23 cellular contexts compared by ENCODE assay signal in the genomic region with DNA sequence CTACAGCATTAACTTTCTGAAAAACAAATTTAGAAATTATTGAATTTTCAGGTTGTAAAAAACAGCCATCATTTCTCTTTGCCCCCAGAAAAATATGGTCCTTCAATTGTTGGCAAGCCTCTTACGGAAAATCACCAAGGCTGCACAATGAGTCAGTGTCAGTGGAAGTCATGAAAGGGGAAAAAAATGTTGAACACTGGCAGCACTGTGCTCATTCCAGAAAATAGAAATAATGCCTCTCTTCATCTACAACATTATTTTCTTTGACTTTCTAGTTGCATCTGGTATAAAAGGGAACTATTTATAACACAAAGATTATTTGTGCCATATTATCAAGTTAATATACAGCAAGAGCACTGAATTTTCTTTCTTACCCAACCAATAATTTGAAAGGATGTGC. TPM values are rescaled to one million over a fixed set of nuclear protein-coding genes. Genes with fewer than 3 reads are reported as not detected.
DNase-seq lines count a peak whose midpoint lies in the region; ATAC-seq and TF ChIP-seq lines count a peak whose summit lies in the region.
"Had no signal": no experiment of that assay in that cellular context is flagged by ENCODE, and none has a peak within 500 bp of the region (broad histone marks: within the 10 kb centered on the region; RNA-seq: fewer than 3 reads in every experiment).

No MANE protein-coding gene starts in this region.

- WGBS in adrenal gland, 4 donors, result 18 to 46% (median 31%) methylated on average over 1 of the region's 1 CpG

- no peaks in the 10 kb centered on the region for H3K9me3 ChIP-seq in adrenal gland (replicated peaks in 1 of 3)
- H3K9me3 ChIP-seq: transverse colon had no signal

- H3K27ac Mint-ChIP-seq in natural killer cell treated with Interleukin-12 subunit alpha and Interleukin-12 subunit beta and Interleukin-15 and Interleukin-18, amount 100 ng/mL, for 72 hours, result no peak overlapping the region
- H3K27ac Mint-ChIP-seq: activated naive CD4-positive, alpha-beta T cell treated with anti-CD3 and anti-CD28 coated beads, Interleukin-2, amount 50 U/mL, for 72 hours; activated T-cell treated with anti-CD3 and anti-CD28 coated beads, Interleukin-2, amount 50 U/mL, for 72 hours; CD8-positive, alpha-beta T cell; nephron progenitor cell; T-cell had no signal

- no peak overlapping the region for H3K4me3 Mint-ChIP-seq in natural killer cell treated with Interleukin-12 subunit alpha and Interleukin-12 subunit beta and Interleukin-15 and Interleukin-18, amount 100 ng/mL, for 72 hours
- H3K4me3 Mint-ChIP-seq: activated T-cell treated with anti-CD3 and anti-CD28 coated beads, Interleukin-2, amount 50 U/mL, for 72 hours; CD8-positive, alpha-beta T cell; nephron progenitor cell; T-cell had no signal

- peaks cover 7 to 9% of the 10 kb centered on the region in 2 donors for H3K4me1 ChIP-seq in adrenal gland (replicated peaks in 1 of 2)
- H3K4me1 ChIP-seq: transverse colon had no signal

- DNase-seq in COLO829 (ENCODE audit: low spot score), result peak; percentile 72
- peak in 6 of 7 donors; percentile 43 to 61 (median 54) for DNase-seq in adrenal gland
- peak; percentile 22 for DNase-seq in fibroblast of pulmonary artery (ENCODE audit: low read depth)
- peak; percentile 93 for DNase-seq in putamen (ENCODE audit: low spot score)
- no peak for DNase-seq in natural killer cell treated with Interleukin-12 subunit alpha and Interleukin-12 subunit beta and Interleukin-15 and Interleukin-18, amount 100 ng/mL, for 72 hours (ENCODE audit: low spot score)
- no peak for DNase-seq in T-helper 1 cell
- DNase-seq: ACHN; activated CD8-positive, alpha-beta memory T cell treated with anti-CD3 and anti-CD28 coated beads for 24 hours; activated T-cell treated with anti-CD3 and anti-CD28 coated beads, Interleukin-2, amount 50 U/mL, for 72 hours; CD8-positive, alpha-beta T cell; DND-41; effector CD4-positive, alpha-beta T cell; mesenchymal stem cell; NCI-H345; nephron progenitor cell; stimulated activated CD4-positive, alpha-beta T cell treated with anti-CD3 and anti-CD28 coated beads, Interleukin-12 subunit alpha, Interleukin-12 subunit beta, amount 100 ng/mL, for 4 hours; T-cell; transverse colon had no signal

- H3K4me1 Mint-ChIP-seq in natural killer cell treated with Interleukin-12 subunit alpha and Interleukin-12 subunit beta and Interleukin-15 and Interleukin-18, amount 100 ng/mL, for 72 hours (ENCODE audit: low read depth in 2 of 2), result no peaks in the 10 kb centered on the region
- H3K4me1 Mint-ChIP-seq: nephron progenitor cell, T-cell had no signal

- peaks cover 4% of the 10 kb centered on the region for H3K9me3 Mint-ChIP-seq in natural killer cell treated with Interleukin-12 subunit alpha and Interleukin-12 subunit beta and Interleukin-15 and Interleukin-18, amount 100 ng/mL, for 72 hours
- H3K9me3 Mint-ChIP-seq: activated T-cell treated with anti-CD3 and anti-CD28 coated beads, Interleukin-2, amount 50 U/mL, for 72 hours; T-cell had no signal

- ATAC-seq in HG02938 (IDR thresholded peaks at IDR 0.05; ENCODE audit: unreplicated experiment) (no peak), HG02678 (IDR thresholded peaks at IDR 0.05; ENCODE audit: unreplicated experiment) (no peak)
- no peak for ATAC-seq in natural killer cell treated with Interleukin-12 subunit alpha and Interleukin-12 subunit beta and Interleukin-15 and Interleukin-18, amount 100 ng/mL, for 72 hours
- ATAC-seq: activated naive CD4-positive, alpha-beta T cell treated with anti-CD3 and anti-CD28 coated beads, Interleukin-2, amount 50 U/mL, for 72 hours; activated T-cell treated with anti-CD3 and anti-CD28 coated beads, Interleukin-2, amount 50 U/mL, for 72 hours; CD8-positive, alpha-beta T cell; T-cell had no signal

- H3K27me3 ChIP-seq in adrenal gland, result no peaks in the 10 kb centered on the region
- H3K27me3 ChIP-seq: cardiac muscle cell, transverse colon had no signal

- H3K4me3 ChIP-seq in adrenal gland (no peak overlapping the region), fibroblast of pulmonary artery (replicated peaks; ENCODE audit: low read depth, low read length) (no peak overlapping the region)
- H3K4me3 ChIP-seq: cardiac muscle cell, transverse colon had no signal

- H3K36me3 Mint-ChIP-seq in natural killer cell treated with Interleukin-12 subunit alpha and Interleukin-12 subunit beta and Interleukin-15 and Interleukin-18, amount 100 ng/mL, for 72 hours, result no peaks in the 10 kb centered on the region
- H3K36me3 Mint-ChIP-seq: activated naive CD4-positive, alpha-beta T cell treated with anti-CD3 and anti-CD28 coated beads, Interleukin-2, amount 50 U/mL, for 72 hours; CD8-positive, alpha-beta T cell; T-cell had no signal

- no peak for TF ChIP-seq POLR2A in adrenal gland (IDR thresholded peaks at IDR 0.05)

- TF ChIP-seq CTCF in adrenal gland (IDR thresholded peaks at IDR 0.05), result no peak
- TF ChIP-seq CTCF in fibroblast of pulmonary artery (IDR thresholded peaks at IDR 0.05; ENCODE audit: low read length, missing control alignments), result no peak

- peak overlapping the region in 4 of 5 donors; percentile 32 to 87 (median 50) for H3K27ac ChIP-seq in adrenal gland
- H3K27ac ChIP-seq: cardiac muscle cell, HL-60, transverse colon had no signal

- H3K27me3 Mint-ChIP-seq in natural killer cell treated with Interleukin-12 subunit alpha and Interleukin-12 subunit beta and Interleukin-15 and Interleukin-18, amount 100 ng/mL, for 72 hours, result peaks cover 11 to 23% of the 10 kb centered on the region in 2 donors

- no peaks in the 10 kb centered on the region for H3K36me3 ChIP-seq in adrenal gland (replicated peaks in 1 of 2)
- H3K36me3 ChIP-seq: cardiac muscle cell, transverse colon had no signal

- intact Hi-C loops in adrenal gland (cut with DNase I), result no loop called here

RNA-seq across cellular contexts. Expression of a gene that starts 26.7 kb away (rescaled TPM):
- 10 to 100 TPM; 13.4 to 46.0 (median 22.4) TPM for total RNA-seq in adrenal gland
- polyA plus RNA-seq in adrenal gland, result 1 to 10 TPM; 5.2 to 9.5 (median 8.8) TPM
- total RNA-seq in natural killer cell treated with Interleukin-12 subunit alpha and Interleukin-12 subunit beta and Interleukin-15 and Interleukin-18, amount 100 ng/mL, for 72 hours, result not detected
- total RNA-seq: activated naive CD4-positive, alpha-beta T cell treated with anti-CD3 and anti-CD28 coated beads, Interleukin-2, amount 50 U/mL, for 72 hours; activated T-cell treated with anti-CD3 and anti-CD28 coated beads, Interleukin-2, amount 50 U/mL, for 72 hours; CD8-positive, alpha-beta T cell; T-cell had no signal

Comparison
In these comparisons a context has a peak if more than half of its experiments do, and no peak if none do; other contexts are left out.
1. DNase-seq: peak in COLO829 (single experiment), adrenal gland (6 of 7), fibroblast of pulmonary artery (single experiment) and putamen (single experiment); none in natural killer cell treated with Interleukin-12 subunit alpha and Interleukin-12 subunit beta and Interleukin-15 and Interleukin-18, amount 100 ng/mL, for 72 hours (single experiment) and T-helper 1 cell (0 of 5).
2. RNA of a gene that starts 26.7 kb away (total RNA-seq): 13.4 to 46.0 TPM in adrenal gland; not detected in natural killer cell treated with Interleukin-12 subunit alpha and Interleukin-12 subunit beta and Interleukin-15 and Interleukin-18, amount 100 ng/mL, for 72 hours; every median in the first group is over 10 times any median in the second.